ENCODE assay signal across 1 cellular context in genomic region chr12:88594780-88595179, GRCh38.
TF ChIP-seq lines count a peak whose summit lies in the region.

No MANE protein-coding gene starts in this region.

TF ChIP-seq in GM23338, 12 proteins besides CTCF, POLR2A, EP300 and RAD21 (continued from another document):
- TF ChIP-seq REST (IDR thresholded peaks at IDR 0.05; ENCODE audit: unreplicated experiment) (no peak), STAT1 (IDR thresholded peaks at IDR 0.05; ENCODE audit: unreplicated experiment) (no peak), JUNB (IDR thresholded peaks at IDR 0.05; ENCODE audit: unreplicated experiment) (no peak)
